8 cellular contexts compared by ENCODE assay signal in the genomic region with DNA sequence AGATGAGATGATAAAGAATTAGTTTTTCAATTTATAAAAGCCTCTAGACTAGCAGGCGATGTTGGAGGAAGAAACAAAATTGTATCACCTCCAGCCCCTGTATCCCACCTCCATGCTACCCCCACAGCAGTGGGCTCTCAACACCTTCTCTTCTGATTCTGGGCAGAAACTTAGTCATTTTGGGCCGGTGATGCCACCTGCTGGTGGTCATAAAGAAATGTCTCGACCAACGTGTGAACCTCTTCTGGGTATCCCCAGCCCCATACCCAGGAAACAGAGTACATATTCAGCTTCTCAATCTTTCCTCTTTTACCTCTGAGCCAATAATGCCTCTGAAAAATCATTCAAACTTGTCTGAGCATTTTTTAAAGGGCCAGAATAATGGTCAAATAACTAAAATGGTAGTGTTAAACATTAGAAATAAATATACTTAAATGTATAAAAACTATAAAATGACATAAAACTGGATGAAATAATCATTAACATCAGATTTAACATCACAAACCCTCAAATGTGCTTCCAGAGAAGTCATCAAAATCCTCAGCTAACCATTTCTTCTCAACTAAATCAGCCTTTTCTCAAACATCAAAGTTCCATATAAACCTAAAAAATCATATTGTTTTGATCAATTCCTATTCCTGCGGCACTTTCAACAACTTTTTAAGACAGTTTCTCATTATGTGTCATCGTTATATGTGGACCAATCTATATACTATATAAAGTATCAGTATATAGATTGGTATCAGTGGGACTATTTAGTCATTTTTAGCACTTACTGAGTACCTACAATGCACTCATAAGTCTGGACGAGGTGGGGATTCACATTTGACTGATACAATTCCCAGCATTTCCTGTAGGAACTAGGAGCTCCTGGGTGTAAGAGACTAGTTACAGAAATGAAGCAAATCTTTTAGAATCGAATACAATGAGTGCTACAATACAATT.
DNase-seq lines count a peak whose midpoint lies in the region; ATAC-seq and TF ChIP-seq lines count a peak whose summit lies in the region.

No MANE protein-coding gene starts in this region.

- H4K20me1 ChIP-seq in H9 (ENCODE audit: control insufficient read depth, insufficient read depth, insufficient read length): no peaks in the 10 kb centered on the region

- peak; percentile 83 for TF ChIP-seq CTCF in BE2C (IDR thresholded peaks at IDR 0.05; ENCODE audit: low read depth, low read length)
- peak; percentile 81 for TF ChIP-seq CTCF in H9 (conservative IDR thresholded peaks at IDR 0.05)
- peak; percentile 86 for TF ChIP-seq CTCF in endodermal cell (conservative IDR thresholded peaks at IDR 0.05)

- no peaks in the 10 kb centered on the region for H3K27me3 Mint-ChIP-seq in H9 (ENCODE audit: low read depth)
- H3K27me3 Mint-ChIP-seq in activated CD4-positive, alpha-beta memory T cell treated with anti-CD3 and anti-CD28 coated beads, Interleukin-2, amount 10 ng/mL, durations not matched to agents 7 days and 5 days: no peaks in the 10 kb centered on the region
- H3K27me3 Mint-ChIP-seq in endodermal cell (ENCODE audit: insufficient read depth): no peaks in the 10 kb centered on the region

- H2BK20ac ChIP-seq in H9 (ENCODE audit: low read depth, low read length, poor library complexity, severe bottlenecking): no peak overlapping the region

- no peak overlapping the region for H2AFZ ChIP-seq in H9 (ENCODE audit: low read length)

- H3K36me3 ChIP-seq in BE2C (peaks cover 15% of the 10 kb centered on the region), endodermal cell (ENCODE audit: control insufficient read depth, insufficient read depth, low read length) (peaks cover 56% of the 10 kb centered on the region)

- no peak overlapping the region for H3K4me3 ChIP-seq in BE2C (ENCODE audit: low read depth, low read length)
- no peak overlapping the region for H3K4me3 ChIP-seq in endodermal cell (ENCODE audit: low read length)

- H3K56ac ChIP-seq in H9 (ENCODE audit: insufficient read length, low read depth, low read length): no peak overlapping the region

- H3K14ac ChIP-seq in H9 (ENCODE audit: insufficient read depth, low read length): no peak overlapping the region

- H3K9me3 ChIP-seq in BE2C: no peaks in the 10 kb centered on the region
- no peaks in the 10 kb centered on the region for H3K9me3 ChIP-seq in H9 (ENCODE audit: control insufficient read depth, low read depth, low read length)
- H3K9me3 ChIP-seq in endodermal cell (ENCODE audit: control insufficient read depth, low read length): peaks cover 5% of the 10 kb centered on the region

- no peak for ATAC-seq in HG02981 (IDR thresholded peaks at IDR 0.05; ENCODE audit: unreplicated experiment)

- H2BK5ac ChIP-seq in H9 (ENCODE audit: insufficient read length, low read length): no peak overlapping the region

- H3K4ac ChIP-seq in H9 (ENCODE audit: low read depth, low read length): no peak overlapping the region

- H3K18ac ChIP-seq in H9 (ENCODE audit: insufficient read length, low read depth, low read length): no peak overlapping the region

- no CpG with 5 or more reads among the region's 8 CpGs for WGBS in H9 (ENCODE audit: extremely low coverage, insufficient read length, low lambda C conversion rate)
- WGBS in endodermal cell (ENCODE audit: insufficient coverage in 1 of 2, insufficient read length in 1 of 2), 2 experiments: 51 to 80% methylated on average over 2 to 7 of the region's 8 CpGs

- no peak overlapping the region; a peak in 1 of 5 replicates for H3K4me3 Mint-ChIP-seq in H9
- no peak overlapping the region for H3K4me3 Mint-ChIP-seq in activated CD4-positive, alpha-beta memory T cell treated with anti-CD3 and anti-CD28 coated beads, Interleukin-2, amount 10 ng/mL, durations not matched to agents 7 days and 5 days
- no peak overlapping the region for H3K4me3 Mint-ChIP-seq in endodermal cell

- peaks cover 5 to 10% of the 10 kb centered on the region in 2 experiments for H3K4me1 Mint-ChIP-seq in H9
- peaks cover 10% of the 10 kb centered on the region for H3K4me1 Mint-ChIP-seq in activated CD4-positive, alpha-beta memory T cell treated with anti-CD3 and anti-CD28 coated beads, Interleukin-2, amount 10 ng/mL, durations not matched to agents 7 days and 5 days
- peaks cover 8% of the 10 kb centered on the region for H3K4me1 Mint-ChIP-seq in endodermal cell

- H4K5ac ChIP-seq in H9 (ENCODE audit: insufficient read length, low read depth, low read length): no peak overlapping the region

- H4K8ac ChIP-seq in H9 (replicated peaks; ENCODE audit: insufficient read length, low read depth, low read length): no peak overlapping the region

- CTCF ChIA-PET in activated CD4-positive, alpha-beta memory T cell treated with anti-CD3 and anti-CD28 coated beads, Interleukin-2, amount 10 ng/mL, durations not matched to agents 7 days and 5 days (lab: Charles Lee): interaction anchor here (0.7 to 6.8 kb wide), 11 partner anchors 10 to 258 kb away, joined by 3 to 90 read pairs (median 4); no protein-coding TSS in a partner anchor

- H3K36me3 Mint-ChIP-seq in H9 (ENCODE audit: insufficient read depth in 1 of 3, low read depth in 3 of 3) (peaks cover 14 to 27% (median 15%) of the 10 kb centered on the region in 3 experiments; a peak in 6 of 7 replicates), endodermal cell (ENCODE audit: low read depth) (peaks cover 37% of the 10 kb centered on the region)
- H3K36me3 Mint-ChIP-seq in activated CD4-positive, alpha-beta memory T cell treated with anti-CD3 and anti-CD28 coated beads, Interleukin-2, amount 10 ng/mL, durations not matched to agents 7 days and 5 days (ENCODE audit: low read depth): peaks cover 13% of the 10 kb centered on the region

- DNase-seq in BE2C: peak; percentile 58
- peak; percentile 79 for DNase-seq in H9
- peak; percentile 72 for DNase-seq in NCI-H82 (lab: John Stamatoyannopoulos, UW)
- peak; percentile 68 for DNase-seq in activated CD4-positive, alpha-beta memory T cell treated with anti-CD3 and anti-CD28 coated beads, Interleukin-2, amount 10 ng/mL, durations not matched to agents 7 days and 5 days
- peak; percentile 92 for DNase-seq in endodermal cell
- DNase-seq in myocyte (ENCODE audit: low read depth): peak; percentile 61
- DNase-seq in stimulated activated CD8-positive, alpha-beta memory T cell treated with anti-CD3 and anti-CD28 coated beads, Interleukin-7, amount 100 ng/mL, for 24 hours (ENCODE audit: low read depth): peak; percentile 12

- H3T11ph ChIP-seq in H9 (ENCODE audit: low read length): no peak overlapping the region

- H2BK120ac ChIP-seq in H9 (ENCODE audit: low read depth, low read length, poor library complexity, severe bottlenecking): no peak overlapping the region

- H3K4me1 ChIP-seq in BE2C (no peaks in the 10 kb centered on the region), H9 (ENCODE audit: insufficient read depth, low read length) (no peaks in the 10 kb centered on the region; the same call in 1 of the 2 replicates), endodermal cell (ENCODE audit: control insufficient read depth, insufficient read depth, low read length) (no peaks in the 10 kb centered on the region)

- H2BK15ac ChIP-seq in H9 (ENCODE audit: low read depth, low read length): no peak overlapping the region

- POLR2A ChIA-PET in activated CD4-positive, alpha-beta memory T cell treated with anti-CD3 and anti-CD28 coated beads, Interleukin-2, amount 10 ng/mL, durations not matched to agents 7 days and 5 days (lab: Charles Lee): no interaction called here

- H3K4me2 ChIP-seq in H9 (ENCODE audit: insufficient read depth, insufficient read length, low read length): no peak overlapping the region

- H3K27me3 ChIP-seq in BE2C (no peaks in the 10 kb centered on the region), H9 (ENCODE audit: insufficient read depth, low read length) (no peaks in the 10 kb centered on the region), endodermal cell (ENCODE audit: control insufficient read depth, insufficient read depth, low read length, poor library complexity, severe bottlenecking) (no peaks in the 10 kb centered on the region)

- H3K9ac ChIP-seq in H9 (ENCODE audit: extremely low read depth, insufficient read length, low read length) (no peak overlapping the region), endodermal cell (ENCODE audit: extremely low read depth, low read length, poor library complexity, severe bottlenecking) (no peak overlapping the region)

- no peak overlapping the region for H2BK12ac ChIP-seq in H9 (ENCODE audit: insufficient read length, low read depth, low read length)

- H3K9me3 Mint-ChIP-seq in H9 (no peaks in the 10 kb centered on the region), endodermal cell (peaks cover 2% of the 10 kb centered on the region)
- no peaks in the 10 kb centered on the region for H3K9me3 Mint-ChIP-seq in activated CD4-positive, alpha-beta memory T cell treated with anti-CD3 and anti-CD28 coated beads, Interleukin-2, amount 10 ng/mL, durations not matched to agents 7 days and 5 days

- no peak overlapping the region for H3K23ac ChIP-seq in H9 (ENCODE audit: insufficient read length, low read depth, low read length)

- no peaks in the 10 kb centered on the region for H3K79me2 ChIP-seq in H9 (ENCODE audit: insufficient read depth, low read length)

- no peak overlapping the region for H2AK5ac ChIP-seq in H9 (ENCODE audit: insufficient read length, low read length)

- no peak overlapping the region for H3K27ac ChIP-seq in H9 (ENCODE audit: insufficient read length, low read depth, low read length)
- H3K27ac ChIP-seq in endodermal cell (ENCODE audit: low read depth, low read length): no peak overlapping the region

- no peak overlapping the region for H4K91ac ChIP-seq in H9 (ENCODE audit: insufficient read length, low read depth, low read length)

- H3K27ac Mint-ChIP-seq in H9 (peak overlapping the region in 1 of 3 experiments; percentile 31; a peak in 1 of 7 replicates), endodermal cell (no peak overlapping the region)
- no peak overlapping the region for H3K27ac Mint-ChIP-seq in activated CD4-positive, alpha-beta memory T cell treated with anti-CD3 and anti-CD28 coated beads, Interleukin-2, amount 10 ng/mL, durations not matched to agents 7 days and 5 days

- no peaks in the 10 kb centered on the region for H3K79me1 ChIP-seq in H9 (ENCODE audit: insufficient read depth, low read depth, low read length, poor library complexity, severe bottlenecking)

- H3K23me2 ChIP-seq in H9 (ENCODE audit: insufficient read length, low read depth, low read length, poor library complexity, severe bottlenecking): no peaks in the 10 kb centered on the region

Comparison
In these comparisons a context has a peak if more than half of its experiments do, and no peak if none do; other contexts are left out.
1. DNase-seq: peak in every context shown above with its lines; median percentile 92 in endodermal cell; 79 in H9; 72 in NCI-H82; 68 in activated CD4-positive, alpha-beta memory T cell treated with anti-CD3 and anti-CD28 coated beads, Interleukin-2, amount 10 ng/mL, durations not matched to agents 7 days and 5 days; 61 in myocyte; 58 in BE2C; 12 in stimulated activated CD8-positive, alpha-beta memory T cell treated with anti-CD3 and anti-CD28 coated beads, Interleukin-7, amount 100 ng/mL, for 24 hours.